Comparison of ENCODE assay signal across 1 cellular context in the genomic region with DNA sequence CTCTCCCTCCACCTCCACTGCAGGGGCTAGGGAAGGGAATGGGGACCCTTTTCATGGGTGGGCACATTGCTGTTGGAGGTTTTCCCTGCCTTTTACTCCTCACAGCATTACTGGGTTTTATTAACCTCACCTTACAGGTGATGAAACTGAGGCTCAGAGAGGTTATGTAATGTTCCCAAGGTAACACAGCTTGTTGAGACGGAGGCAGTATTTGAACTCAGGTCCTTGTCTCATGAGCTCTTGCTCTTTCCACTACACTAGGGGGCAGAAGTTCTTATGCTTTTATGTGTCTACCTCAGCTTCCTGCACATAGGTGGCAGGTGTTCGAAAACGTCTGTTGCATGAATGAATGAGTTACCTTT.
TF ChIP-seq lines count a peak whose summit lies in the region.

No MANE protein-coding gene starts in this region.

TF ChIP-seq in HepG2, 621 proteins besides CTCF, POLR2A, EP300 and RAD21:
- TF ChIP-seq ZNF768 (CRISPR knock-in tag; IDR thresholded peaks at IDR 0.05): peak; percentile 74; the same call in 1 of the 2 replicates
- TF ChIP-seq MAFG (CRISPR knock-in tag; IDR thresholded peaks at IDR 0.05): no peak
